In genomic region chr13:75495938-75496337, GRCh38 we compare ENCODE assay signal across 24 cellular contexts. TPM values are rescaled to one million over a fixed set of nuclear protein-coding genes. Genes with fewer than 3 reads are reported as not detected.
DNase-seq lines count a peak whose midpoint lies in the region; ATAC-seq and TF ChIP-seq lines count a peak whose summit lies in the region.
"Had no signal": no experiment of that assay in that cellular context is flagged by ENCODE, and none has a peak within 500 bp of the region (broad histone marks: within the 10 kb centered on the region; RNA-seq: fewer than 3 reads in every experiment).

No MANE protein-coding gene starts in this region.

- H3K9me1 ChIP-seq in IMR-90 (ENCODE audit: insufficient read depth, low read length): 0 out of 2 replicates have a peak, but pooled peaks cover 3% of the 10 kb centered on the region

- ATAC-seq in IMR-90 (ENCODE audit: low read depth): peak; percentile 82
- ATAC-seq: activated T-cell treated with anti-CD3 and anti-CD28 coated beads, Interleukin-2, amount 50 U/mL, for 72 hours; left ventricle myocardium superior; right cardiac atrium had no signal

- no peak overlapping the region for H2BK15ac ChIP-seq in IMR-90 (ENCODE audit: low read depth, low read length)
- no peak overlapping the region for H2BK15ac ChIP-seq in mesenchymal stem cell (ENCODE audit: low read depth, poor library complexity, severe bottlenecking)

- H2AK5ac ChIP-seq in IMR-90 (ENCODE audit: low read depth, low read length): no peak overlapping the region
- H2AK5ac ChIP-seq in mesenchymal stem cell (ENCODE audit: low read length, severe bottlenecking): no peak overlapping the region

- H4K8ac ChIP-seq in IMR-90 (ENCODE audit: low read depth in 2 of 2, low read length in 2 of 2): peak overlapping the region; percentile 45 to 71; a peak in 3 of 4 replicates
- no peak overlapping the region for H4K8ac ChIP-seq in mesenchymal stem cell (ENCODE audit: low read length)

- no peak for TF ChIP-seq RAD21 in IMR-90 (IDR thresholded peaks at IDR 0.05; ENCODE audit: low read length)

- no peak overlapping the region for H3K56ac ChIP-seq in IMR-90 (ENCODE audit: extremely low read depth, insufficient read depth, low read length)

- 0 out of 2 replicates have a peak overlapping the region, but pooled peaks have one; percentile 9 for H4K5ac ChIP-seq in IMR-90 (ENCODE audit: low read depth, low read length)

- H4K91ac ChIP-seq in IMR-90 (ENCODE audit: insufficient read depth, low read depth, low read length) (0 out of 2 replicates have a peak overlapping the region, but pooled peaks have one; percentile 29), mesenchymal stem cell (ENCODE audit: low read length) (no peak overlapping the region)

- peak overlapping the region; percentile 42; the same call in 1 of the 2 replicates for H3K4ac ChIP-seq in IMR-90 (ENCODE audit: low read depth, low read length)
- H3K4ac ChIP-seq in mesenchymal stem cell (ENCODE audit: low read depth in 1 of 2, low read length in 2 of 2): no peak overlapping the region

- no peak for TF ChIP-seq POLR2A in IMR-90 (IDR thresholded peaks at IDR 0.05; ENCODE audit: low read depth, low read length)

- no TSS peak for BruUV-seq in IMR-90 (replicated peaks; lab: Mats Ljungman, UMichigan)
- BruUV-seq in Calu3 (replicated peaks; lab: Mats Ljungman, UMichigan): no TSS peak

- H2BK5ac ChIP-seq in IMR-90 (ENCODE audit: low read depth, low read length, poor library complexity, severe bottlenecking) (peak overlapping the region; percentile 14), mesenchymal stem cell (ENCODE audit: low read depth, low read length, poor library complexity, severe bottlenecking) (no peak overlapping the region)

- H3K79me1 ChIP-seq in IMR-90 (ENCODE audit: low read depth in 1 of 2, low read length in 2 of 2) (no peaks in the 10 kb centered on the region), mesenchymal stem cell (replicated peaks; ENCODE audit: low read length, poor library complexity, severe bottlenecking) (no peaks in the 10 kb centered on the region)

- H3K9me3 Mint-ChIP-seq in activated T-cell treated with anti-CD3 and anti-CD28 coated beads, Interleukin-2, amount 50 U/mL, for 24 hours: no peaks in the 10 kb centered on the region
- H3K9me3 Mint-ChIP-seq in Calu3 (ENCODE audit: low read depth, unreplicated experiment): no peaks in the 10 kb centered on the region
- H3K9me3 Mint-ChIP-seq: activated naive CD4-positive, alpha-beta T cell treated with anti-CD3 and anti-CD28 coated beads, Interleukin-2, amount 50 U/mL, for 24 hours; activated T-cell treated with anti-CD3 and anti-CD28 coated beads, Interleukin-2, amount 50 U/mL, for 72 hours had no signal

- no peaks in the 10 kb centered on the region for H3K27me3 ChIP-seq in IMR-90 (ENCODE audit: control insufficient read depth, insufficient read depth, low read length)
- H3K27me3 ChIP-seq in brain microvascular endothelial cell (replicated peaks): no peaks in the 10 kb centered on the region
- H3K27me3 ChIP-seq in mesenchymal stem cell (ENCODE audit: control insufficient read depth in 1 of 2, insufficient read depth in 1 of 2, low read length in 2 of 2): no peaks in the 10 kb centered on the region
- no peaks in the 10 kb centered on the region for H3K27me3 ChIP-seq in right atrium auricular region
- H3K27me3 ChIP-seq: BE2C, tibial artery had no signal

- H3K27me3 Mint-ChIP-seq in activated T-cell treated with anti-CD3 and anti-CD28 coated beads, Interleukin-2, amount 50 U/mL, for 24 hours: peaks cover 10% of the 10 kb centered on the region
- no peaks in the 10 kb centered on the region for H3K27me3 Mint-ChIP-seq in Calu3 (ENCODE audit: unreplicated experiment)

- peak overlapping the region; percentile 58; the same call in 1 of the 2 replicates for H2BK20ac ChIP-seq in IMR-90 (ENCODE audit: low read depth, low read length)

- peak overlapping the region; percentile 63; the same call in 1 of the 2 replicates for H3K27ac ChIP-seq in IMR-90 (ENCODE audit: insufficient read depth, low read length)
- H3K27ac ChIP-seq in brain microvascular endothelial cell: no peak overlapping the region
- no peak overlapping the region for H3K27ac ChIP-seq in mesenchymal stem cell (ENCODE audit: low read length, poor library complexity, severe bottlenecking)
- H3K27ac ChIP-seq in right atrium auricular region: no peak overlapping the region
- H3K27ac ChIP-seq: epithelial cell of prostate, tibial artery had no signal

- TF ChIP-seq CTCF in AG10803 (conservative IDR thresholded peaks at IDR 0.05; ENCODE audit: low read length): no peak
- no peak for TF ChIP-seq CTCF in IMR-90 (conservative IDR thresholded peaks at IDR 0.05; ENCODE audit: low read depth, low read length)
- TF ChIP-seq CTCF in brain microvascular endothelial cell (IDR thresholded peaks at IDR 0.05; ENCODE audit: low read depth, low read length, missing control alignments): no peak
- TF ChIP-seq CTCF in right atrium auricular region (IDR thresholded peaks at IDR 0.05): no peak
- no peak for TF ChIP-seq CTCF in Calu3 (IDR thresholded peaks at IDR 0.05; ENCODE audit: unreplicated experiment)

- H2BK120ac ChIP-seq in IMR-90 (ENCODE audit: low read depth, low read length) (peak overlapping the region; percentile 36), mesenchymal stem cell (ENCODE audit: low read depth, low read length) (no peak overlapping the region)

- H3K27ac Mint-ChIP-seq in activated T-cell treated with anti-CD3 and anti-CD28 coated beads, Interleukin-2, amount 50 U/mL, for 24 hours: no peak overlapping the region
- H3K27ac Mint-ChIP-seq in Calu3 (ENCODE audit: unreplicated experiment): no peak overlapping the region
- H3K27ac Mint-ChIP-seq: activated naive CD4-positive, alpha-beta T cell treated with anti-CD3 and anti-CD28 coated beads, Interleukin-2, amount 50 U/mL, for 24 hours; activated T-cell treated with anti-CD3 and anti-CD28 coated beads, Interleukin-2, amount 50 U/mL, for 72 hours had no signal

- dilution Hi-C loops in IMR-90 (cut with HindIII; ENCODE audit: low sequenced_read_pairs, unreplicated experiment): no loop called here

- H3K4me3 Mint-ChIP-seq in activated T-cell treated with anti-CD3 and anti-CD28 coated beads, Interleukin-2, amount 50 U/mL, for 24 hours: no peak overlapping the region
- H3K4me3 Mint-ChIP-seq in Calu3 (ENCODE audit: low read depth, unreplicated experiment): no peak overlapping the region
- H3K4me3 Mint-ChIP-seq: activated naive CD4-positive, alpha-beta T cell treated with anti-CD3 and anti-CD28 coated beads, Interleukin-2, amount 50 U/mL, for 24 hours; activated T-cell treated with anti-CD3 and anti-CD28 coated beads, Interleukin-2, amount 50 U/mL, for 72 hours had no signal

- H3K4me1 ChIP-seq in IMR-90 (ENCODE audit: control insufficient read depth, insufficient read depth, low read length): peaks cover 6% of the 10 kb centered on the region
- H3K4me1 ChIP-seq in mesenchymal stem cell (ENCODE audit: control insufficient read depth, insufficient read depth, low read depth, low read length): no peaks in the 10 kb centered on the region
- no peaks in the 10 kb centered on the region for H3K4me1 ChIP-seq in right atrium auricular region
- H3K4me1 ChIP-seq: BE2C, Caco-2, tibial artery had no signal

- CTCF ChIA-PET in IMR-90 (lab: Yijun Ruan, JAX) (interaction anchor here (1.3 kb wide), 1 partner anchor 14 kb away, joined by 4 read pairs; the partner anchor contains the start of gene TBC1D4), Calu3 (lab: Charles Lee) (no interaction called here)

- H3K4me3 ChIP-seq in AG10803 (ENCODE audit: low read length): no peak overlapping the region
- H3K4me3 ChIP-seq in IMR-90 (ENCODE audit: insufficient read depth, low read depth, low read length): no peak overlapping the region; the same call in 1 of the 2 replicates
- H3K4me3 ChIP-seq in brain microvascular endothelial cell (ENCODE audit: low read depth, low read length): no peak overlapping the region
- no peak overlapping the region for H3K4me3 ChIP-seq in mesenchymal stem cell (ENCODE audit: insufficient read depth in 1 of 2, low read depth in 1 of 2, low read length in 2 of 2)
- no peak overlapping the region for H3K4me3 ChIP-seq in right atrium auricular region
- H3K4me3 ChIP-seq: tibial artery had no signal

- no peaks in the 10 kb centered on the region for H4K20me1 ChIP-seq in IMR-90 (ENCODE audit: insufficient read depth, low read length)

- H3K9me3 ChIP-seq in IMR-90 (ENCODE audit: control insufficient read depth, insufficient read depth, low read length) (peaks cover 3% of the 10 kb centered on the region; the same call in 1 of the 2 replicates), mesenchymal stem cell (ENCODE audit: control insufficient read depth, low read length) (no peaks in the 10 kb centered on the region), right atrium auricular region (no peaks in the 10 kb centered on the region)
- H3K9me3 ChIP-seq: BE2C, Caco-2, tibial artery had no signal

- H3K18ac ChIP-seq in IMR-90 (ENCODE audit: low read depth, low read length): peak overlapping the region; percentile 49; the same call in 1 of the 2 replicates
- no peak overlapping the region for H3K18ac ChIP-seq in mesenchymal stem cell (ENCODE audit: low read depth in 1 of 2, low read length in 2 of 2)

- WGBS in IMR-90 (ENCODE audit: extremely low coverage in 2 of 2, insufficient read length in 1 of 2), 2 experiments: no CpG with 5 or more reads among the region's 5 CpGs
- 4% methylated on average over 4 of the region's 5 CpGs for WGBS in mesenchymal stem cell

- H3K9ac ChIP-seq in IMR-90 (ENCODE audit: low read depth, low read length): no peak overlapping the region
- H3K9ac ChIP-seq in mesenchymal stem cell (ENCODE audit: low read length): no peak overlapping the region

- intact Hi-C loops in IMR-90 (cut with micrococcal nuclease) (no loop called here), Calu3 (cut with micrococcal nuclease; ENCODE audit: unreplicated experiment) (loop anchor here (10.0 kb wide), 1 partner anchor 1101 kb away; no protein-coding TSS in a partner anchor)

- in situ Hi-C loops in IMR-90 (cut with MboI; ENCODE audit: low sequenced_read_pairs) (no loop called here), brain microvascular endothelial cell (cut with HindIII; ENCODE audit: low pct_ligation_motif_present, low sequenced_read_pairs) (no loop called here)

- peak; percentile 88 for DNase-seq in AG10803 (ENCODE audit: low read depth)
- peak; percentile 80 for DNase-seq in IMR-90
- DNase-seq in brain microvascular endothelial cell: peak; percentile 52
- peak; percentile 68 for DNase-seq in mesenchymal stem cell
- no peak for DNase-seq in activated T-cell treated with anti-CD3 and anti-CD28 coated beads, Interleukin-2, amount 50 U/mL, for 24 hours
- DNase-seq in right atrium auricular region (ENCODE audit: low spot score): no peak
- no peak for DNase-seq in Calu3
- DNase-seq in pons (ENCODE audit: low spot score): no peak
- DNase-seq: activated CD4-positive, alpha-beta T cell treated with anti-CD3 and anti-CD28 coated beads for 1 hour; activated CD8-positive, alpha-beta memory T cell treated with anti-CD3 and anti-CD28 coated beads for 24 hours; activated T-cell treated with anti-CD3 and anti-CD28 coated beads, Interleukin-2, amount 50 U/mL, for 72 hours; BE2C; Caco-2; glutamatergic neuron; left ventricle myocardium superior; MM.1S; NCI-H1436 treated with DMSO at 0.1 percent for 48 hours; nucleus accumbens; right cardiac atrium; stimulated activated CD4-positive, alpha-beta T cell treated with anti-CD3 and anti-CD28 coated beads, Interleukin-1b, Interleukin-23, amount 100 ng/mL, for 48 hours; stimulated activated naive CD4-positive, alpha-beta T cell; tibial artery had no signal

- peaks cover 7% of the 10 kb centered on the region for H3K4me1 Mint-ChIP-seq in activated T-cell treated with anti-CD3 and anti-CD28 coated beads, Interleukin-2, amount 50 U/mL, for 24 hours (ENCODE audit: low read depth)
- H3K4me1 Mint-ChIP-seq in Calu3 (ENCODE audit: low read depth, unreplicated experiment): no peaks in the 10 kb centered on the region

- H3K14ac ChIP-seq in IMR-90 (replicated peaks; ENCODE audit: low read depth, low read length) (peak overlapping the region; percentile 8; the same call in 1 of the 2 replicates), mesenchymal stem cell (ENCODE audit: low read length in 2 of 2) (no peak overlapping the region)

- H3K36me3 ChIP-seq in IMR-90 (ENCODE audit: control insufficient read depth, insufficient read depth, low read length) (no peaks in the 10 kb centered on the region), brain microvascular endothelial cell (replicated peaks) (no peaks in the 10 kb centered on the region), mesenchymal stem cell (ENCODE audit: control insufficient read depth in 1 of 2, insufficient read depth in 2 of 2, low read depth in 1 of 2, low read length in 2 of 2) (no peaks in the 10 kb centered on the region), right atrium auricular region (no peaks in the 10 kb centered on the region)
- H3K36me3 ChIP-seq: BE2C, tibial artery had no signal

- peak overlapping the region; percentile 29 for H2AFZ ChIP-seq in IMR-90 (replicated peaks; ENCODE audit: low read length, poor library complexity)
- H2AFZ ChIP-seq in mesenchymal stem cell (ENCODE audit: low read depth, low read length): no peak overlapping the region

- POLR2A ChIA-PET in IMR-90 (lab: Charles Lee; ENCODE audit: unreplicated experiment): interaction anchor here (0.6 kb wide), 1 partner anchor 255 kb away, joined by 8 read pairs; no protein-coding TSS in a partner anchor

- H2AK9ac ChIP-seq in IMR-90 (replicated peaks; ENCODE audit: low read depth, low read length, poor library complexity): no peak overlapping the region

- H3K36me3 Mint-ChIP-seq in activated T-cell treated with anti-CD3 and anti-CD28 coated beads, Interleukin-2, amount 50 U/mL, for 24 hours (ENCODE audit: low read depth): no peaks in the 10 kb centered on the region
- H3K36me3 Mint-ChIP-seq in Calu3 (ENCODE audit: insufficient read depth, unreplicated experiment): no peaks in the 10 kb centered on the region
- H3K36me3 Mint-ChIP-seq: activated naive CD4-positive, alpha-beta T cell treated with anti-CD3 and anti-CD28 coated beads, Interleukin-2, amount 50 U/mL, for 24 hours had no signal

- H3K23ac ChIP-seq in IMR-90 (ENCODE audit: low read depth, low read length) (no peak overlapping the region), mesenchymal stem cell (ENCODE audit: low read length in 2 of 2) (no peak overlapping the region)

- H3K4me2 ChIP-seq in IMR-90 (ENCODE audit: low read depth, low read length) (peak overlapping the region; percentile 21; the same call in 1 of the 2 replicates), mesenchymal stem cell (ENCODE audit: low read length, poor library complexity, severe bottlenecking) (no peak overlapping the region)

- H2BK12ac ChIP-seq in mesenchymal stem cell (ENCODE audit: low read length in 2 of 2): no peak overlapping the region

RNA-seq across cellular contexts. Expression of gene TBC1D4, which starts 14.0 kb away (rescaled TPM):
- total RNA-seq in IMR-90 (2012; rRNA removed) (11.4 and 22.8 TPM in 2 replicates), right atrium auricular region (100 to 1,000 TPM in 1 of 2 donors, 10 to 100 TPM in 1; 64.3 to 162 TPM), Calu3 (2022) (15.2 and 15.4 TPM in 2 replicates)
- 7.5 and 8.8 TPM in 2 replicates for polyA plus RNA-seq in IMR-90 (2012; rRNA removed)
- 2.2 and 4.6 TPM in 2 replicates for polyA plus RNA-seq in IMR-90 (2012; cell fraction: cytosol; rRNA removed)
- polyA plus RNA-seq in IMR-90 (2012; cell fraction: nucleus; rRNA removed; ENCODE audit: low replicate concordance): 4.2 and 10.0 TPM in 2 replicates
- polyA plus RNA-seq in mesenchymal stem cell (2013, experiment 1 of 2): 8.0 TPM
- 6.4 TPM for polyA plus RNA-seq in mesenchymal stem cell (2013, experiment 2 of 2)

RNA-seq across cellular contexts. Expression of gene COMMD6, which starts 41.7 kb away (rescaled TPM):
- total RNA-seq in IMR-90 (2012; rRNA removed): 26.7 and 144 TPM in 2 replicates
- polyA plus RNA-seq in IMR-90 (2012; rRNA removed): 63.5 and 65.3 TPM in 2 replicates
- 149 and 260 TPM in 2 replicates for polyA plus RNA-seq in IMR-90 (2012; cell fraction: cytosol; rRNA removed)
- 14.2 and 26.6 TPM in 2 replicates for polyA plus RNA-seq in IMR-90 (2012; cell fraction: nucleus; rRNA removed; ENCODE audit: low replicate concordance)
- polyA plus RNA-seq in mesenchymal stem cell (2013, experiment 1 of 2): 298 TPM
- polyA plus RNA-seq in mesenchymal stem cell (2013, experiment 2 of 2): 293 TPM
- 10 to 100 TPM; 48.1 to 89.4 TPM for total RNA-seq in right atrium auricular region
- 38.2 and 44.8 TPM in 2 replicates for total RNA-seq in Calu3 (2022)

RNA-seq across cellular contexts. Expression of gene UCHL3, which starts 53.7 kb away (rescaled TPM):
- total RNA-seq in IMR-90 (2012; rRNA removed) (60.8 and 63.8 TPM in 2 replicates), right atrium auricular region (10 to 100 TPM; 17.2 to 17.7 TPM), Calu3 (2022) (19.4 and 23.2 TPM in 2 replicates)
- 65.0 and 68.3 TPM in 2 replicates for polyA plus RNA-seq in IMR-90 (2012; rRNA removed)
- polyA plus RNA-seq in IMR-90 (2012; cell fraction: cytosol; rRNA removed): 15.2 and 33.7 TPM in 2 replicates
- polyA plus RNA-seq in IMR-90 (2012; cell fraction: nucleus; rRNA removed; ENCODE audit: low replicate concordance): 2.6 and 34.8 TPM in 2 replicates
- 46.6 TPM for polyA plus RNA-seq in mesenchymal stem cell (2013, experiment 1 of 2)
- polyA plus RNA-seq in mesenchymal stem cell (2013, experiment 2 of 2): 50.5 TPM

Comparison
In these comparisons a context has a peak if more than half of its experiments do, and no peak if none do; other contexts are left out.
1. DNase-seq: peak in AG10803 (single experiment), IMR-90 (single experiment), brain microvascular endothelial cell (single experiment) and mesenchymal stem cell (single experiment); none in activated T-cell treated with anti-CD3 and anti-CD28 coated beads, Interleukin-2, amount 50 U/mL, for 24 hours (single experiment), right atrium auricular region (single experiment), Calu3 (single experiment) and pons (single experiment).